Comparison of ENCODE assay signal across 22 cellular contexts in the genomic region with DNA sequence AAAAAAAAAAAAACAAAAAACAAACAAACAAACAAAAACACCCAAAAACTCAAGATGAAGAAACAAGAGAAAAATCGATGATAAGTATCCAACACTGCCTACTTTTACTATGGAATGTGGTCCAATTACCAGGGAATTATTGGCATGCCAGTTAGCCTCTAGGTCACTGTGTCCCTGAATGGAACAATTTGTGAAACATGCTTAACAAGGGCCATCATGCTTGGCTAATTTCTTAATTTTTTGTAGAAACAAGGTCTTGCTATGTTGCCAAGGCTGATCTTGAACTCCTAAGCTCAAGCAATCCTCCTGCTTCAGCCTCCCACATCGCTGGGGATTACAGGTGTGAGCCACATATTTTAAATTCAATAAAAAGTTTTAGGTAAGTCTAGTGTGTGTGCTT. TPM values are rescaled to one million over a fixed set of nuclear protein-coding genes. Genes with fewer than 3 reads are reported as not detected.
"Had no signal": no experiment of that assay in that cellular context is flagged by ENCODE, and none has a peak within 500 bp of the region (broad histone marks: within the 10 kb centered on the region; RNA-seq: fewer than 3 reads in every experiment).

No MANE protein-coding gene starts in this region.

- H3K9me3 ChIP-seq: prostate gland, sigmoid colon, stomach, upper lobe of left lung, vagina had no signal

- H3K9me3 Mint-ChIP-seq: endodermal cell, nephron progenitor cell had no signal

- H3K27me3 ChIP-seq: sigmoid colon, stomach, upper lobe of left lung, vagina had no signal

- H3K4me3 ChIP-seq: lung, prostate gland, sigmoid colon, skin epidermis, stomach, upper lobe of left lung, vagina had no signal

- ATAC-seq: left ventricle myocardium superior; naive thymus-derived CD4-positive, alpha-beta T cell had no signal

- DNase-seq: cerebellar nuclear complex; dermis blood vessel endothelial cell; effector CD4-positive, alpha-beta T cell; endodermal cell; foreskin melanocyte; hypothalamus; left ventricle myocardium superior; mesenchymal stem cell; naive thymus-derived CD4-positive, alpha-beta T cell; nephron progenitor cell; retina; sigmoid colon; stimulated activated CD4-positive, alpha-beta T cell treated with anti-CD3 and anti-CD28 coated beads, Interleukin-12 subunit alpha, Interleukin-12 subunit beta, amount 100 ng/mL, for 4 hours; stimulated activated naive CD4-positive, alpha-beta T cell; stomach; substantia nigra; upper lobe of left lung had no signal

- H3K27ac Mint-ChIP-seq: endodermal cell; naive thymus-derived CD4-positive, alpha-beta T cell; nephron progenitor cell had no signal

- H3K36me3 Mint-ChIP-seq: naive thymus-derived CD4-positive, alpha-beta T cell had no signal

- H3K27ac ChIP-seq: parathyroid adenoma, prostate gland, skin epidermis, stomach, upper lobe of left lung, vagina had no signal

- H3K36me3 ChIP-seq: prostate gland, sigmoid colon, stomach, upper lobe of left lung, vagina had no signal

- H3K4me1 Mint-ChIP-seq: naive thymus-derived CD4-positive, alpha-beta T cell had no signal

- H3K4me1 ChIP-seq: prostate gland had no signal

- H3K4me3 Mint-ChIP-seq: endodermal cell; naive thymus-derived CD4-positive, alpha-beta T cell; nephron progenitor cell had no signal

RNA-seq across cellular contexts. Expression of gene PLPP3, which starts 23.9 kb away (rescaled TPM):
- polyA plus RNA-seq: naive thymus-derived CD4-positive, alpha-beta T cell had no signal
